10 cellular contexts compared by ENCODE assay signal in genomic region chr5:142798099-142798768, GRCh38. TPM values are rescaled to one million over a fixed set of nuclear protein-coding genes. Genes with fewer than 3 reads are reported as not detected.
A peak's percentile ranks its signal among the peaks of the same experiment; 100 is the strongest.
DNase-seq lines count a peak whose midpoint lies in the region; ATAC-seq and TF ChIP-seq lines count a peak whose summit lies in the region.
"Had no signal": no experiment of that assay in that cellular context is flagged by ENCODE, and none has a peak within 500 bp of the region (broad histone marks: within the 10 kb centered on the region; RNA-seq: fewer than 3 reads in every experiment).

No MANE protein-coding gene starts in this region.

- no peaks in the 10 kb centered on the region for H3K27me3 ChIP-seq in Caco-2 (replicated peaks; ENCODE audit: control insufficient read depth, insufficient read depth, low read length)
- no peaks in the 10 kb centered on the region for H3K27me3 ChIP-seq in MM.1S (replicated peaks; ENCODE audit: insufficient read depth, low read length)
- no peaks in the 10 kb centered on the region for H3K27me3 ChIP-seq in neutrophil

- DNase-seq in Caco-2 (no peak), MM.1S (no peak), nephron progenitor cell (no peak), H4 (ENCODE audit: low spot score) (no peak)
- peak; percentile 38 for DNase-seq in activated naive CD8-positive, alpha-beta T cell treated with anti-CD3 and anti-CD28 coated beads, Interleukin-2, amount 10 ng/mL, durations not matched to agents 7 days and 5 days
- DNase-seq: NCI-H2029 had no signal

- intact Hi-C loops in Caco-2 (cut with micrococcal nuclease; ENCODE audit: unreplicated experiment), result no loop called here

- H3K4me3 Mint-ChIP-seq in Caco-2 (ENCODE audit: unreplicated experiment) (peak overlapping the region; percentile 7), nephron progenitor cell (no peak overlapping the region)
- peak overlapping the region; percentile 53 for H3K4me3 Mint-ChIP-seq in activated naive CD8-positive, alpha-beta T cell treated with anti-CD3 and anti-CD28 coated beads, Interleukin-2, amount 10 ng/mL, durations not matched to agents 7 days and 5 days
- H3K4me3 Mint-ChIP-seq: nephron had no signal

- POLR2A ChIA-PET in Caco-2 (lab: Charles Lee), result no interaction called here
- POLR2A ChIA-PET in activated naive CD8-positive, alpha-beta T cell treated with anti-CD3 and anti-CD28 coated beads, Interleukin-2, amount 10 ng/mL, durations not matched to agents 7 days and 5 days (lab: Charles Lee), result interaction anchor here (1.1 to 4.8 kb wide), 9 partner anchors 11 to 204 kb away, joined by 3 to 55 read pairs (median 5); partner anchors contain the start of gene ARHGAP26

- H2AFZ ChIP-seq in MM.1S (ENCODE audit: low read length), result no peak overlapping the region

- 0 out of 2 replicates have a peak overlapping the region, but pooled peaks have one; percentile 24 for H3K4me2 ChIP-seq in MM.1S (ENCODE audit: low read depth, low read length)

- H3K27ac ChIP-seq in MM.1S (ENCODE audit: low read length), result no peak overlapping the region
- H3K27ac ChIP-seq in neutrophil, result peak overlapping the region; percentile 97

- peaks cover 59% of the 10 kb centered on the region for H3K4me1 Mint-ChIP-seq in Caco-2 (ENCODE audit: low read depth, unreplicated experiment)
- H3K4me1 Mint-ChIP-seq in activated naive CD8-positive, alpha-beta T cell treated with anti-CD3 and anti-CD28 coated beads, Interleukin-2, amount 10 ng/mL, durations not matched to agents 7 days and 5 days, result peaks cover 67% of the 10 kb centered on the region
- peaks cover 5% of the 10 kb centered on the region for H3K4me1 Mint-ChIP-seq in nephron progenitor cell

- no peak overlapping the region for H3K4me3 ChIP-seq in Caco-2 (ENCODE audit: low read depth, low read length)
- no peak overlapping the region for H3K4me3 ChIP-seq in MM.1S (ENCODE audit: low read length)
- peak overlapping the region; percentile 59 to 63 for H3K4me3 ChIP-seq in neutrophil (ENCODE audit: low read depth in 1 of 2, low read length in 1 of 2)

- no TSS peak for BruUV-seq in Caco-2 (replicated peaks; lab: Mats Ljungman, UMichigan)

- CTCF ChIA-PET in Caco-2 (lab: Charles Lee), result no interaction called here

- peak; percentile 66 for ATAC-seq in activated naive CD8-positive, alpha-beta T cell treated with anti-CD3 and anti-CD28 coated beads, Interleukin-2, amount 10 ng/mL, durations not matched to agents 7 days and 5 days (ENCODE audit: low read depth)
- ATAC-seq in HG03442 (IDR thresholded peaks at IDR 0.05; ENCODE audit: unreplicated experiment) (no peak), HG02642 (IDR thresholded peaks at IDR 0.05; ENCODE audit: poor library complexity, unreplicated experiment) (no peak)

- H3K36me3 ChIP-seq in Caco-2 (ENCODE audit: control insufficient read depth, insufficient read depth, low read length) (no peaks in the 10 kb centered on the region), MM.1S (replicated peaks; ENCODE audit: insufficient read depth, low read length) (no peaks in the 10 kb centered on the region), neutrophil (peaks cover 6% of the 10 kb centered on the region)

- peaks cover 7% of the 10 kb centered on the region for H3K36me3 Mint-ChIP-seq in Caco-2 (ENCODE audit: insufficient read depth, unreplicated experiment)
- peaks cover 11% of the 10 kb centered on the region for H3K36me3 Mint-ChIP-seq in activated naive CD8-positive, alpha-beta T cell treated with anti-CD3 and anti-CD28 coated beads, Interleukin-2, amount 10 ng/mL, durations not matched to agents 7 days and 5 days
- no peaks in the 10 kb centered on the region for H3K36me3 Mint-ChIP-seq in nephron progenitor cell (ENCODE audit: low read depth)

- no peak for TF ChIP-seq CTCF in Caco-2 (IDR thresholded peaks at IDR 0.05; ENCODE audit: insufficient read depth in 1 of 2, low read depth in 1 of 2, low read length in 1 of 2, severe bottlenecking in 1 of 2, unreplicated experiment in 1 of 2)
- TF ChIP-seq CTCF in MM.1S (IDR thresholded peaks at IDR 0.05; ENCODE audit: low read length), result no peak
- peak; percentile 51 for TF ChIP-seq CTCF in neutrophil (IDR thresholded peaks at IDR 0.05)
- no peak for TF ChIP-seq CTCF in nephron progenitor cell (IDR thresholded peaks at IDR 0.05)

- H3K4me1 ChIP-seq in Caco-2, result peaks cover 50% of the 10 kb centered on the region
- H3K4me1 ChIP-seq in MM.1S (ENCODE audit: low read length), result peaks cover 59% of the 10 kb centered on the region
- peaks cover 97% of the 10 kb centered on the region in 2 experiments for H3K4me1 ChIP-seq in neutrophil (ENCODE audit: control insufficient read depth in 1 of 2, insufficient read depth in 1 of 2, low read depth in 1 of 2, low read length in 1 of 2)

- H3K9me3 ChIP-seq in Caco-2 (no peaks in the 10 kb centered on the region), MM.1S (replicated peaks; ENCODE audit: insufficient read depth, low read length) (no peaks in the 10 kb centered on the region), neutrophil (no peaks in the 10 kb centered on the region)

- H3K27ac Mint-ChIP-seq in Caco-2 (ENCODE audit: unreplicated experiment) (peak overlapping the region; percentile 14), nephron progenitor cell (no peak overlapping the region)
- H3K27ac Mint-ChIP-seq in activated naive CD8-positive, alpha-beta T cell treated with anti-CD3 and anti-CD28 coated beads, Interleukin-2, amount 10 ng/mL, durations not matched to agents 7 days and 5 days, result peak overlapping the region; percentile 91
- H3K27ac Mint-ChIP-seq: nephron had no signal

- H3K79me2 ChIP-seq in MM.1S (ENCODE audit: low read length), result peaks cover 21% of the 10 kb centered on the region

- H3K9ac ChIP-seq in MM.1S (ENCODE audit: low read length), result no peak overlapping the region

- no peaks in the 10 kb centered on the region for H3K9me2 ChIP-seq in MM.1S (replicated peaks; ENCODE audit: insufficient read depth, low read length)

- H3K9me3 Mint-ChIP-seq in Caco-2 (ENCODE audit: unreplicated experiment) (no peaks in the 10 kb centered on the region), nephron progenitor cell (no peaks in the 10 kb centered on the region)
- H3K9me3 Mint-ChIP-seq in activated naive CD8-positive, alpha-beta T cell treated with anti-CD3 and anti-CD28 coated beads, Interleukin-2, amount 10 ng/mL, durations not matched to agents 7 days and 5 days, result no peaks in the 10 kb centered on the region
- H3K9me3 Mint-ChIP-seq: nephron had no signal

- H3K27me3 Mint-ChIP-seq in Caco-2 (ENCODE audit: insufficient read depth, unreplicated experiment) (no peaks in the 10 kb centered on the region), nephron progenitor cell (ENCODE audit: low read depth, poor library complexity) (peaks cover 10% of the 10 kb centered on the region)
- no peaks in the 10 kb centered on the region for H3K27me3 Mint-ChIP-seq in activated naive CD8-positive, alpha-beta T cell treated with anti-CD3 and anti-CD28 coated beads, Interleukin-2, amount 10 ng/mL, durations not matched to agents 7 days and 5 days

- peaks cover 20% of the 10 kb centered on the region for H3F3A ChIP-seq in MM.1S (ENCODE audit: insufficient read depth, low read length)

- no peaks in the 10 kb centered on the region for H4K20me1 ChIP-seq in MM.1S (ENCODE audit: insufficient read depth, low read length)

RNA-seq across cellular contexts. Expression of gene ARHGAP26, which starts 28.1 kb away (rescaled TPM):
- total RNA-seq in Caco-2 (2022), result 74.6 and 79.8 TPM in 2 replicates
- total RNA-seq in activated naive CD8-positive, alpha-beta T cell treated with anti-CD3 and anti-CD28 coated beads, Interleukin-2, amount 10 ng/mL, durations not matched to agents 7 days and 5 days, result 10 to 100 TPM; 30.6 to 32.0 TPM
- 0.33 and 1.7 TPM in 2 replicates for total RNA-seq in H4 (2014; rRNA removed; shearing (Covaris generic))

Comparison
In these comparisons a context has a peak if more than half of its experiments do, and no peak if none do; other contexts are left out.
1. H3K4me3 ChIP-seq: peak in neutrophil (2 of 2); none in Caco-2 (single experiment) and MM.1S (single experiment).
2. RNA of gene ARHGAP26, which starts 28.1 kb away (total RNA-seq): 74.6 to 79.8 TPM in Caco-2 and 30.6 to 32.0 TPM in activated naive CD8-positive, alpha-beta T cell treated with anti-CD3 and anti-CD28 coated beads, Interleukin-2, amount 10 ng/mL, durations not matched to agents 7 days and 5 days; 0.33 to 1.7 TPM in H4; every median in the first group is over 10 times any median in the second.